Comparison of ENCODE assay signal across 8 cellular contexts in genomic region chr21:42234026-42234425, GRCh38. TPM values are rescaled to one million over a fixed set of nuclear protein-coding genes. Genes with fewer than 3 reads are reported as not detected.
A peak's percentile ranks its signal among the peaks of the same experiment; 100 is the strongest.
DNase-seq lines count a peak whose midpoint lies in the region; ATAC-seq and TF ChIP-seq lines count a peak whose summit lies in the region.

No MANE protein-coding gene starts in this region.

- peaks cover 0 to 68% (median 6%) of the 10 kb centered on the region in 11 experiments; a peak in 7 of 22 replicates for H4K20me1 ChIP-seq in BLaER1 treated with 17β-estradiol and CSF1 and Interleukin-3, amounts not matched to agents 10 nM and 100 nM

- intact Hi-C loops in natural killer cell (cut with micrococcal nuclease), result loop anchor here (2.0 kb wide), 2 partner anchors 13 to 191 kb away; no protein-coding TSS in a partner anchor

- H3K27ac ChIP-seq in BLaER1 treated with 17β-estradiol and CSF1 and Interleukin-3, amounts not matched to agents 10 nM and 100 nM, result peak overlapping the region; percentile 94 to 98 (median 95)
- H3K27ac ChIP-seq in KOPT-K1 (ENCODE audit: low read depth, low read length, poor library complexity, severe bottlenecking) (peak overlapping the region; percentile 99), caudate nucleus (ENCODE audit: low read depth, low read length) (peak overlapping the region; percentile 93)

- H3K36me3 Mint-ChIP-seq in natural killer cell, result no peaks in the 10 kb centered on the region

- peak overlapping the region; percentile 95 to 100 (median 99) for H3K4me2 ChIP-seq in BLaER1 treated with 17β-estradiol and CSF1 and Interleukin-3, amounts not matched to agents 10 nM and 100 nM

- peaks cover 62 to 75% of the 10 kb centered on the region in 2 donors for H3K4me1 Mint-ChIP-seq in natural killer cell

- DNase-seq in caudate nucleus (lab: John Stamatoyannopoulos, UW), result no peak
- no peak for DNase-seq in natural killer cell
- no peak for DNase-seq in hippocampal formation (lab: John Stamatoyannopoulos, UW)
- DNase-seq in HK-2 (ENCODE audit: unreplicated experiment), result no peak
- DNase-seq in NOMO-1 treated with DMSO at 0.1 percent for 48 hours (lab: John Stamatoyannopoulos, UW; ENCODE audit: unreplicated experiment), result no peak

- ATAC-seq in natural killer cell, result no peak
- no peak for ATAC-seq in HG02798 (IDR thresholded peaks at IDR 0.05; ENCODE audit: poor library complexity, unreplicated experiment)

- H3K9me3 ChIP-seq in BLaER1 treated with 17β-estradiol and CSF1 and Interleukin-3, amounts not matched to agents 10 nM and 100 nM (replicated peaks in 1 of 11), result no peaks in the 10 kb centered on the region
- no peaks in the 10 kb centered on the region for H3K9me3 ChIP-seq in KOPT-K1 (ENCODE audit: insufficient read depth, low read length, poor library complexity, severe bottlenecking)

- peak overlapping the region; percentile 84 for H3K4me3 Mint-ChIP-seq in natural killer cell

- peak overlapping the region; percentile 84 to 91 (median 88) for H3K9ac ChIP-seq in BLaER1 treated with 17β-estradiol and CSF1 and Interleukin-3, amounts not matched to agents 10 nM and 100 nM

- peaks cover 96 to 100% (median 99%) of the 10 kb centered on the region in 10 experiments for H3K4me1 ChIP-seq in BLaER1 treated with 17β-estradiol and CSF1 and Interleukin-3, amounts not matched to agents 10 nM and 100 nM

- no peaks in the 10 kb centered on the region for H3K27me3 ChIP-seq in BLaER1 treated with 17β-estradiol and CSF1 and Interleukin-3, amounts not matched to agents 10 nM and 100 nM

- no peaks in the 10 kb centered on the region for H3K9me3 Mint-ChIP-seq in natural killer cell

- H3K27me3 Mint-ChIP-seq in natural killer cell (ENCODE audit: low read depth in 2 of 2), result no peaks in the 10 kb centered on the region

- peak overlapping the region; percentile 89 to 93 for H3K27ac Mint-ChIP-seq in natural killer cell

- peaks cover 0 to 28% (median 15%) of the 10 kb centered on the region in 11 experiments; a peak in 8 of 22 replicates for H3K36me3 ChIP-seq in BLaER1 treated with 17β-estradiol and CSF1 and Interleukin-3, amounts not matched to agents 10 nM and 100 nM
- no peaks in the 10 kb centered on the region for H3K36me3 ChIP-seq in KOPT-K1 (ENCODE audit: insufficient read depth, low read length)

- peak overlapping the region; percentile 43 to 69 (median 56) for H3K4me3 ChIP-seq in BLaER1 treated with 17β-estradiol and CSF1 and Interleukin-3, amounts not matched to agents 10 nM and 100 nM

- TF ChIP-seq CTCF in natural killer cell (IDR thresholded peaks at IDR 0.05), result no peak

RNA-seq across cellular contexts. Expression of gene ABCG1, which starts 15.1 kb away (rescaled TPM):
- total RNA-seq in natural killer cell, result 10 to 100 TPM; 10.4 to 14.7 (median 13.8) TPM
